Comparison of ENCODE assay signal across 22 cellular contexts in the genomic region with DNA sequence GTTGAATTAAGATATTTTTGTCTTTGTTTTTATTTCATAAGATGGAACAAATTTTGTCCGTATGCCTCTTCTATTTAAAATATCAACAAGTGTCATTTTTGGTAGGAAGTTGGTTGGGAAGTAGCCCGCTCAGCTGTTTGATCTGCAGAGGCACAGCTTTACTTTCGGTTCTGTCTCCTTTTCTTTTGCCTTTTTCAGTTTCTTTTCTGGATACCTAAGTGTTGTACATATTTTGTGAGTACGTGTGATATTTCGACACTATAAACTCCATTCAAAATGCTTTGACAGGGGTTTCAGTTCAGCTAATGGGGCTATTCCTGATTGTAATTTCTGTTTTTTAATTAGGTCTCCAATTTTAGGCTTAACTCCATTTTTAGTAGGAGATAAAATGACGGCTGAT.
"Had no signal": no experiment of that assay in that cellular context is flagged by ENCODE, and none has a peak within 500 bp of the region (broad histone marks: within the 10 kb centered on the region; RNA-seq: fewer than 3 reads in every experiment).

No MANE protein-coding gene starts in this region.

- H3K36me3 ChIP-seq: heart left ventricle, right lobe of liver had no signal

- H3K4me3 Mint-ChIP-seq: activated CD4-positive, alpha-beta T cell treated with anti-CD3 and anti-CD28 coated beads, Interleukin-2, amount 10 ng/mL, durations not matched to agents 24 days and 14 days; activated CD8-positive, alpha-beta memory T cell treated with anti-CD3 and anti-CD28 coated beads, Interleukin-2, amount 10 ng/mL, durations not matched to agents 7 days and 5 days; activated CD8-positive, alpha-beta T cell treated with anti-CD3 and anti-CD28 coated beads for 36 hours; activated naive CD4-positive, alpha-beta T cell treated with anti-CD3 and anti-CD28 coated beads, Interleukin-2, amount 10 ng/mL, durations not matched to agents 7 days and 5 days; neural crest cell; stimulated activated naive B cell treated with anti-CD40 and anti-IgM and Interleukin-4, amounts not matched to agents 10 μg/mL and 1 μg/mL and 100 μg/mL, for 72 hours; T-helper 17 cell had no signal

- H3K27me3 Mint-ChIP-seq: activated CD4-positive, alpha-beta T cell treated with anti-CD3 and anti-CD28 coated beads, Interleukin-2, amount 10 ng/mL, durations not matched to agents 24 days and 14 days; activated CD8-positive, alpha-beta memory T cell treated with anti-CD3 and anti-CD28 coated beads, Interleukin-2, amount 10 ng/mL, durations not matched to agents 7 days and 5 days; activated CD8-positive, alpha-beta T cell treated with anti-CD3 and anti-CD28 coated beads for 36 hours; activated naive CD4-positive, alpha-beta T cell treated with anti-CD3 and anti-CD28 coated beads, Interleukin-2, amount 10 ng/mL, durations not matched to agents 7 days and 5 days; stimulated activated naive B cell treated with anti-CD40 and anti-IgM and Interleukin-4, amounts not matched to agents 10 μg/mL and 1 μg/mL and 100 μg/mL, for 72 hours; T-helper 17 cell had no signal

- H3K9me3 ChIP-seq: heart left ventricle, right lobe of liver had no signal

- ATAC-seq: activated CD4-positive, CD25-positive, alpha-beta regulatory T cell treated with anti-CD3 and anti-CD28 coated beads, Interleukin-2, amount 50 U/mL, for 24 hours; activated CD8-positive, alpha-beta memory T cell treated with anti-CD3 and anti-CD28 coated beads, Interleukin-2, amount 10 ng/mL, durations not matched to agents 7 days and 5 days; activated CD8-positive, alpha-beta T cell treated with anti-CD3 and anti-CD28 coated beads for 36 hours; heart left ventricle; left colon; right lobe of liver; stimulated activated naive B cell treated with anti-CD40 and anti-IgM and Interleukin-4, amounts not matched to agents 10 μg/mL and 1 μg/mL and 100 μg/mL, for 72 hours; T-helper 17 cell had no signal

- H3K4me3 ChIP-seq: right lobe of liver had no signal

- H3K36me3 Mint-ChIP-seq: activated CD8-positive, alpha-beta memory T cell treated with anti-CD3 and anti-CD28 coated beads, Interleukin-2, amount 10 ng/mL, durations not matched to agents 7 days and 5 days; activated naive CD4-positive, alpha-beta T cell treated with anti-CD3 and anti-CD28 coated beads, Interleukin-2, amount 10 ng/mL, durations not matched to agents 7 days and 5 days; stimulated activated naive B cell treated with anti-CD40 and anti-IgM and Interleukin-4, amounts not matched to agents 10 μg/mL and 1 μg/mL and 100 μg/mL, for 72 hours had no signal

- H3K4me1 Mint-ChIP-seq: activated CD4-positive, alpha-beta T cell treated with anti-CD3 and anti-CD28 coated beads, Interleukin-2, amount 10 ng/mL, durations not matched to agents 24 days and 14 days; activated CD8-positive, alpha-beta memory T cell treated with anti-CD3 and anti-CD28 coated beads, Interleukin-2, amount 10 ng/mL, durations not matched to agents 7 days and 5 days; activated naive CD4-positive, alpha-beta T cell treated with anti-CD3 and anti-CD28 coated beads, Interleukin-2, amount 10 ng/mL, durations not matched to agents 7 days and 5 days; neural crest cell; stimulated activated naive B cell treated with anti-CD40 and anti-IgM and Interleukin-4, amounts not matched to agents 10 μg/mL and 1 μg/mL and 100 μg/mL, for 72 hours; T-helper 17 cell had no signal

- H3K27ac ChIP-seq: epithelial cell of prostate, heart left ventricle, right lobe of liver, VCaP had no signal

- H3K27me3 ChIP-seq: heart left ventricle, right lobe of liver had no signal

- H3K4me1 ChIP-seq: heart left ventricle, right lobe of liver had no signal

- H3K27ac Mint-ChIP-seq: activated CD4-positive, alpha-beta T cell treated with anti-CD3 and anti-CD28 coated beads, Interleukin-2, amount 10 ng/mL, durations not matched to agents 24 days and 14 days; activated CD8-positive, alpha-beta memory T cell treated with anti-CD3 and anti-CD28 coated beads, Interleukin-2, amount 10 ng/mL, durations not matched to agents 7 days and 5 days; activated CD8-positive, alpha-beta T cell treated with anti-CD3 and anti-CD28 coated beads for 36 hours; activated naive CD4-positive, alpha-beta T cell treated with anti-CD3 and anti-CD28 coated beads, Interleukin-2, amount 10 ng/mL, durations not matched to agents 7 days and 5 days; stimulated activated naive B cell treated with anti-CD40 and anti-IgM and Interleukin-4, amounts not matched to agents 10 μg/mL and 1 μg/mL and 100 μg/mL, for 72 hours; T-helper 17 cell had no signal

- DNase-seq: activated CD4-positive, alpha-beta T cell treated with anti-CD3 and anti-CD28 coated beads, Interleukin-2, amount 10 ng/mL, durations not matched to agents 24 days and 14 days; activated CD8-positive, alpha-beta memory T cell treated with anti-CD3 and anti-CD28 coated beads, Interleukin-2, amount 10 ng/mL, durations not matched to agents 7 days and 5 days; activated CD8-positive, alpha-beta T cell treated with anti-CD3 and anti-CD28 coated beads for 36 hours; activated effector memory CD4-positive, alpha-beta T cell treated with anti-CD3 and anti-CD28 coated beads, Interleukin-2, amount 50 U/mL, for 16 hours; activated naive CD4-positive, alpha-beta T cell treated with anti-CD3 and anti-CD28 coated beads, Interleukin-2, amount 10 ng/mL, durations not matched to agents 7 days and 5 days; activated T-cell treated with anti-CD3 and anti-CD28 coated beads for 4 hours; heart left ventricle; left colon; mesenchymal stem cell; occipital lobe; right lobe of liver; small intestine; stimulated activated CD4-positive, alpha-beta T cell treated with anti-CD3 and anti-CD28 coated beads, Interleukin-2, amount 100 ng/mL, for 48 hours; stimulated activated CD8-positive, alpha-beta memory T cell treated with anti-CD3 and anti-CD28 coated beads, Interleukin-4, amount 100 ng/mL, for 48 hours; stimulated activated naive B cell treated with anti-CD40 and anti-IgM and Interleukin-4, amounts not matched to agents 10 μg/mL and 1 μg/mL and 100 μg/mL, for 72 hours; T-helper 17 cell; trophoblast cell had no signal

- FAIRE-seq: keratinocyte, small intestine had no signal
